In the genomic region with DNA sequence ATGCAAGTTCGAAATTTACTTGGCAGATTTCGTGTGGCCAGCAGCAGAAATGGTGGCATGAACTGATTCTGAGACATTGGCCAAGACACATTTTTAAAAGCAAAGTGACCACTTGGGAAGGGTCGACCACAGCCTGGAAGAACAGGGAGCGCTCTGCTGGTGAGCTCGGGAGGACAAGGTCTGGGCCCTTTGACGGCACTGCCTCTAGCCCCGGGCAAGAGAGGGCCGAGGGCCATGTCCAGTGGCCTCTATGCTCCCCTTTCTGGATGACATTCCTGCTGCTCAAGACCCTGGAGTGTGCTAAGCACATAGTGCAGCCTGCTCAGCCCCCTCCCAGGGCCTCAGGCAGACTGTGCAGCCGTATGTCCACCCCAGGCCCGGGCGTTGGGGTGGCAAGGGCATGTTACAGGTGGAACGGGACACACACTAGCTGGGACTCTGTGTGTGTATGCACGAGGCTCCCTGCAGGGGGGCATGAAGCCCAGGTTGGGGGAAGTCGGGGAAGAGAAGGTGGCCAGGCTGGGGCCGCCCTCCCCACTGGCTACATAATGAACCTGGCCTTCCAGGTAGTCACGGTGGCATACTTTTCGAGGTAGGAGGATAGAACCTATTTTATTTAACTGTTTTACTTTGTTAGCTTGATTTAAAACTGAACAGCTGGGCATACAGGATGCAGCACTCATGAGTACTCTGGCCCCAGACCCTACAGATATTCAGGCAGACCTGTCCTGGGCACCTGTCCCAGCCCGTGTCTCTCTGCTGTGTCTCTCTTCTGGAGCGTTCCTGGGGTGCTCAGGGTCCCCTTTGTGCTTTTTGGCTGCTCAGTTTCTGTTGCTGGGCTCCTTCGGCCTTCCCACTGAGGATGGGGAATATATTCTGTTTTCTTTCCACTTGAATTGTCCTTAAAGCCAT, we compare ENCODE assay signal across 19 cellular contexts. TPM values are rescaled to one million over a fixed set of nuclear protein-coding genes. Genes with fewer than 3 reads are reported as not detected.
DNase-seq lines count a peak whose midpoint lies in the region; ATAC-seq, FAIRE-seq and TF ChIP-seq lines count a peak whose summit lies in the region.
"Had no signal": no experiment of that assay in that cellular context is flagged by ENCODE, and none has a peak within 500 bp of the region (broad histone marks: within the 10 kb centered on the region; RNA-seq: fewer than 3 reads in every experiment).

No MANE protein-coding gene starts in this region.

- no peak overlapping the region for H2AFZ ChIP-seq in K562 (ENCODE audit: low read depth, low read length)
- H2AFZ ChIP-seq: GM23248 had no signal

- TF ChIP-seq EP300 in K562 (IDR thresholded peaks at IDR 0.05; ENCODE audit: low read length): no peak

- peaks cover 0 to 17% of the 10 kb centered on the region in 2 donors for H3K4me1 ChIP-seq in right atrium auricular region
- peaks cover 19 to 22% of the 10 kb centered on the region in 2 experiments for H3K4me1 ChIP-seq in K562 (replicated peaks in 1 of 2; ENCODE audit: control insufficient read depth in 2 of 2, insufficient read depth in 2 of 2, low read length in 2 of 2)

- peaks cover 21 to 70% (median 68%) of the 10 kb centered on the region in 4 donors for H3K4me1 Mint-ChIP-seq in naive thymus-derived CD8-positive, alpha-beta T cell
- H3K4me1 Mint-ChIP-seq in type B pancreatic cell (ENCODE audit: unreplicated experiment) (peaks cover 37% of the 10 kb centered on the region), nephron progenitor cell (peaks cover 32% of the 10 kb centered on the region)

- no peak for TF ChIP-seq POLR2A in K562 (conservative IDR thresholded peaks at IDR 0.05)

- H3K9me3 ChIP-seq in right atrium auricular region: no peaks in the 10 kb centered on the region
- H3K9me3 ChIP-seq in K562 (replicated peaks; ENCODE audit: control insufficient read depth, insufficient read depth, low read depth, low read length): no peaks in the 10 kb centered on the region
- H3K9me3 ChIP-seq: SJSA1, stomach had no signal

- H3K79me2 ChIP-seq in K562 (ENCODE audit: control insufficient read depth, insufficient read depth, low read length): peaks cover 82% of the 10 kb centered on the region

- peak overlapping the region in 1 of 2 experiments; percentile 56; a peak in 2 of 4 replicates for H3K9ac ChIP-seq in K562 (ENCODE audit: insufficient read depth in 1 of 2, low read depth in 2 of 2, low read length in 2 of 2)
- H3K9ac ChIP-seq: GM23248 had no signal

- H3K4me3 ChIP-seq in right atrium auricular region: no peak overlapping the region
- no peak overlapping the region for H3K4me3 ChIP-seq in K562
- H3K4me3 ChIP-seq: GM23248, SJSA1, stomach had no signal

- peak overlapping the region in 2 of 10 donors; percentile 24 to 27 for H3K4me3 Mint-ChIP-seq in naive thymus-derived CD8-positive, alpha-beta T cell
- no peak overlapping the region for H3K4me3 Mint-ChIP-seq in type B pancreatic cell
- no peak overlapping the region for H3K4me3 Mint-ChIP-seq in nephron progenitor cell
- H3K4me3 Mint-ChIP-seq: activated CD4-positive, alpha-beta T cell treated with anti-CD3 and anti-CD28 coated beads, Interleukin-2, amount 10 ng/mL, durations not matched to agents 7 days and 5 days; endodermal cell had no signal

- in situ Hi-C loops in K562 (cut with MboI): no loop called here

- BruUV-seq in K562 (replicated peaks; lab: Mats Ljungman, UMichigan): no TSS peak

- intact Hi-C loops in Right ventricle myocardium inferior (cut with DNase I) (no loop called here), K562 (cut with micrococcal nuclease) (loop anchor here (10.0 kb wide), 1 partner anchor 217 kb away; no protein-coding TSS in a partner anchor)

- no peak for DNase-seq in right atrium auricular region (ENCODE audit: low spot score)
- no peak for DNase-seq in Right ventricle myocardium inferior (ENCODE audit: missing footprints)
- DNase-seq in K562 (ENCODE audit: extremely low read depth in 1 of 4, low spot score in 3 of 4): no peak
- no peak for DNase-seq in naive thymus-derived CD8-positive, alpha-beta T cell
- no peak for DNase-seq in type B pancreatic cell (ENCODE audit: extremely low spot score, unreplicated experiment)
- no peak for DNase-seq in nephron progenitor cell
- DNase-seq: activated CD4-positive, alpha-beta T cell treated with anti-CD3 and anti-CD28 coated beads, Interleukin-2, amount 10 ng/mL, durations not matched to agents 7 days and 5 days; activated naive CD4-positive, alpha-beta T cell treated with anti-CD3 and anti-CD28 coated beads, Interleukin-2, amount 50 U/mL, for 16 hours; COR-L47; endodermal cell; GM23248; left colon; NCI-H146; stomach; T1000 had no signal

- ATAC-seq in Right ventricle myocardium inferior (no peak), K562 (peak; percentile 8; the same call in 2 of the 3 replicates), HG02852 (IDR thresholded peaks at IDR 0.05; ENCODE audit: unreplicated experiment) (no peak), HG02763 (IDR thresholded peaks at IDR 0.05; ENCODE audit: unreplicated experiment) (no peak)
- no peak for ATAC-seq in naive thymus-derived CD8-positive, alpha-beta T cell
- ATAC-seq: left colon had no signal

- H3K9me3 Mint-ChIP-seq in naive thymus-derived CD8-positive, alpha-beta T cell: no peaks in the 10 kb centered on the region
- H3K9me3 Mint-ChIP-seq in type B pancreatic cell: peaks cover 4% of the 10 kb centered on the region
- H3K9me3 Mint-ChIP-seq in nephron progenitor cell: no peaks in the 10 kb centered on the region
- H3K9me3 Mint-ChIP-seq: activated CD4-positive, alpha-beta T cell treated with anti-CD3 and anti-CD28 coated beads, Interleukin-2, amount 10 ng/mL, durations not matched to agents 7 days and 5 days; endodermal cell had no signal

- WGBS in K562 (ENCODE audit: insufficient coverage, low coverage, missing lambda C conversion rate): 83% methylated on average over 17 of the region's 20 CpGs

- H3K36me3 ChIP-seq in right atrium auricular region: no peaks in the 10 kb centered on the region
- H3K36me3 ChIP-seq in K562 (ENCODE audit: control insufficient read depth, insufficient read depth, low read length): peaks cover 2% of the 10 kb centered on the region; the same call in 1 of the 3 replicates
- H3K36me3 ChIP-seq: stomach had no signal

- H3K27me3 Mint-ChIP-seq in naive thymus-derived CD8-positive, alpha-beta T cell: peaks cover 0 to 2% (median 0%) of the 10 kb centered on the region in 5 donors
- no peaks in the 10 kb centered on the region for H3K27me3 Mint-ChIP-seq in type B pancreatic cell
- peaks cover 2% of the 10 kb centered on the region for H3K27me3 Mint-ChIP-seq in nephron progenitor cell (ENCODE audit: low read depth, poor library complexity)
- H3K27me3 Mint-ChIP-seq: activated CD4-positive, alpha-beta T cell treated with anti-CD3 and anti-CD28 coated beads, Interleukin-2, amount 10 ng/mL, durations not matched to agents 7 days and 5 days had no signal

- H3K27ac ChIP-seq in right atrium auricular region: peak overlapping the region; percentile 30 to 63
- no peak overlapping the region for H3K27ac ChIP-seq in K562 (ENCODE audit: extremely low read depth, low read depth, low read length)
- H3K27ac ChIP-seq: GM23248, SJSA1 had no signal

- no peak for TF ChIP-seq RAD21 in K562 (CRISPR knock-in tag; conservative IDR thresholded peaks at IDR 0.05 in 1 of 2, IDR thresholded peaks at IDR 0.05 in 1 of 2)

- FAIRE-seq in K562 (lab: Jason Lieb, UNC): no peak
- FAIRE-seq: bronchial epithelial cell had no signal

- POLR2A ChIA-PET in K562 (lab: Yijun Ruan, JAX): interaction anchor here (0.6 to 2.3 kb wide), 4 partner anchors 10 to 1828 kb away, joined by 3 to 8 read pairs (median 4); no protein-coding TSS in a partner anchor
- POLR2A ChIA-PET in naive thymus-derived CD8-positive, alpha-beta T cell (lab: Charles Lee): no interaction called here

- peak overlapping the region in 6 of 10 donors; percentile 16 to 97 (median 55) for H3K27ac Mint-ChIP-seq in naive thymus-derived CD8-positive, alpha-beta T cell
- H3K27ac Mint-ChIP-seq in type B pancreatic cell: peak overlapping the region; percentile 46
- H3K27ac Mint-ChIP-seq in nephron progenitor cell: no peak overlapping the region
- H3K27ac Mint-ChIP-seq: activated CD4-positive, alpha-beta T cell treated with anti-CD3 and anti-CD28 coated beads, Interleukin-2, amount 10 ng/mL, durations not matched to agents 7 days and 5 days; endodermal cell had no signal

- no peaks in the 10 kb centered on the region for H3K27me3 ChIP-seq in right atrium auricular region
- H3K27me3 ChIP-seq in K562 (ENCODE audit: control insufficient read depth in 2 of 2, insufficient read depth in 2 of 2, low read length in 2 of 2): no peaks in the 10 kb centered on the region
- H3K27me3 ChIP-seq: SJSA1, stomach had no signal

- peaks cover 36% of the 10 kb centered on the region; the same call in 1 of the 2 replicates for H4K20me1 ChIP-seq in K562 (replicated peaks; ENCODE audit: control insufficient read depth, insufficient read depth, low read length)

- CTCF ChIA-PET in K562 (lab: Yijun Ruan, JAX; ENCODE audit: low intra/inter-chr PET ratio): no interaction called here

- TF ChIP-seq CTCF in right atrium auricular region (IDR thresholded peaks at IDR 0.05) (no peak), K562 (IDR thresholded peaks at IDR 0.05 in 2 of 3, conservative IDR thresholded peaks at IDR 0.05 in 1 of 3; ENCODE audit: insufficient read depth in 2 of 3, low read depth in 1 of 3, low read length in 3 of 3) (no peak), type B pancreatic cell (conservative IDR thresholded peaks at IDR 0.05) (no peak), nephron progenitor cell (IDR thresholded peaks at IDR 0.05) (no peak)

- no peak overlapping the region for H3K4me2 ChIP-seq in K562 (ENCODE audit: insufficient read depth, low read length)

- H3K36me3 Mint-ChIP-seq in naive thymus-derived CD8-positive, alpha-beta T cell: no peaks in the 10 kb centered on the region
- peaks cover 4% of the 10 kb centered on the region for H3K36me3 Mint-ChIP-seq in type B pancreatic cell
- H3K36me3 Mint-ChIP-seq in nephron progenitor cell (ENCODE audit: low read depth): no peaks in the 10 kb centered on the region

- peaks cover 6% of the 10 kb centered on the region for H3K9me1 ChIP-seq in K562 (ENCODE audit: control insufficient read depth, insufficient read depth, low read length)

RNA-seq across cellular contexts. Expression of gene SYNJ2, which starts 6.4 kb away (rescaled TPM):
- total RNA-seq in right atrium auricular region (10 to 100 TPM; 10.1 to 20.0 TPM), Right ventricle myocardium inferior (15.0 TPM), K562 (2014; rRNA removed) (15.7 and 17.8 TPM in 2 replicates), K562 (2014; rRNA removed; fragmentation: Illumina TruSeq; extraction: Trizol) (19.5 and 22.7 TPM in 2 replicates), K562 (2015; rRNA removed; fragmentation: Illumina TruSeq; extraction: Trizol) (12.5 and 13.6 TPM in 2 replicates), K562 (2021) (24.7 and 27.7 TPM in 2 replicates), type B pancreatic cell (ENCODE audit: low replicate concordance) (17.0 and 31.2 TPM in 2 replicates)
- 70.0 and 111 TPM in 2 replicates for total RNA-seq in K562 (2011; cell fraction: chromatin; rRNA removed; ENCODE audit: low replicate concordance)
- 56.6 and 62.9 TPM in 2 replicates for total RNA-seq in K562 (2011; cell fraction: nucleolus; rRNA removed)
- 49.5 and 50.1 TPM in 2 replicates for total RNA-seq in K562 (2011; cell fraction: nucleoplasm; rRNA removed)
- polyA plus RNA-seq in K562 (2011; rRNA removed) (17.1 and 21.6 TPM in 2 replicates), K562 (2014; fragmentation: Illumina TruSeq; extraction: Trizol) (22.9 and 26.1 TPM in 2 replicates), K562 (2014; fragmentation: Nextera tagmentation; extraction: Ambion mirVana) (1 to 10 TPM; 3.0 to 3.3 TPM), K562 (2014; rRNA removed) (13.7 and 16.9 TPM in 2 replicates)
- polyA plus RNA-seq in K562 (2011; cell fraction: cytosol; rRNA removed): 18.3 and 24.0 TPM in 2 replicates
- 28.6 and 33.9 TPM in 2 replicates for polyA plus RNA-seq in K562 (2011; cell fraction: nucleus; rRNA removed)
- polyA plus RNA-seq in K562 (2012): 15.0 and 17.4 TPM in 2 replicates
- polyA minus RNA-seq in K562 (2011; rRNA and poly(A)+ RNA removed): 24.2 and 30.1 TPM in 2 replicates
- polyA minus RNA-seq in K562 (2011; cell fraction: cytosol; rRNA and poly(A)+ RNA removed): 19.8 and 20.9 TPM in 2 replicates
- 18.7 and 22.3 TPM in 2 replicates for polyA minus RNA-seq in K562 (2011; cell fraction: nucleus; rRNA and poly(A)+ RNA removed)
- 10 to 100 TPM; 15.7 to 16.3 TPM for total RNA-seq in naive thymus-derived CD8-positive, alpha-beta T cell
- polyA plus RNA-seq in naive thymus-derived CD8-positive, alpha-beta T cell: 1 to 10 TPM; 5.2 to 8.5 (median 8.2) TPM
